In genomic region chr5:125232779-125233230, GRCh38 we compare ENCODE assay signal across 13 cellular contexts.
DNase-seq lines count a peak whose midpoint lies in the region; ATAC-seq and TF ChIP-seq lines count a peak whose summit lies in the region.
"Had no signal": no experiment of that assay in that cellular context is flagged by ENCODE, and none has a peak within 500 bp of the region (broad histone marks: within the 10 kb centered on the region; RNA-seq: fewer than 3 reads in every experiment).

No MANE protein-coding gene starts in this region.

- intact Hi-C loops in IMR-90 (cut with micrococcal nuclease): no loop called here

- H3K79me1 ChIP-seq in IMR-90 (ENCODE audit: low read depth in 1 of 2, low read length in 2 of 2): no peaks in the 10 kb centered on the region

- no peak for ATAC-seq in IMR-90 (ENCODE audit: low read depth)
- no peak for ATAC-seq in GM21576 (IDR thresholded peaks at IDR 0.05; ENCODE audit: unreplicated experiment)
- ATAC-seq: left lung, T-cell had no signal

- peak; percentile 10 for DNase-seq in AG08396 (ENCODE audit: low spot score)
- DNase-seq in IMR-90: peak; percentile 86
- peak; percentile 4 to 53 for DNase-seq in dermis microvascular lymphatic vessel endothelial cell (ENCODE audit: low read depth in 2 of 2)
- DNase-seq in kidney epithelial cell (ENCODE audit: low read depth): peak; percentile 25
- no peak for DNase-seq in NCI-H146 (lab: John Stamatoyannopoulos, UW)
- DNase-seq in NCI-H2029 treated with DMSO at 0.1 percent for 48 hours (lab: John Stamatoyannopoulos, UW): no peak
- no peak for DNase-seq in RKO (ENCODE audit: low spot score)
- DNase-seq: activated CD4-positive, alpha-beta T cell treated with anti-CD3 and anti-CD28 coated beads for 48 hours; esophagus squamous epithelium; left lung; NCI-H2107; T-cell had no signal

- H3K4me2 ChIP-seq in IMR-90 (ENCODE audit: low read depth, low read length): no peak overlapping the region

- TF ChIP-seq CTCF in IMR-90 (conservative IDR thresholded peaks at IDR 0.05; ENCODE audit: low read depth, low read length) (no peak), kidney epithelial cell (IDR thresholded peaks at IDR 0.05; ENCODE audit: insufficient read depth, low read length, poor library complexity, severe bottlenecking) (no peak)

- no peaks in the 10 kb centered on the region for H3K9me3 ChIP-seq in IMR-90 (ENCODE audit: control insufficient read depth, insufficient read depth, low read length)
- H3K9me3 ChIP-seq: esophagus squamous epithelium, left lung had no signal

- TF ChIP-seq POLR2A in IMR-90 (IDR thresholded peaks at IDR 0.05; ENCODE audit: low read depth, low read length): no peak

- no peak overlapping the region for H4K91ac ChIP-seq in IMR-90 (ENCODE audit: insufficient read depth, low read depth, low read length)

- H3K4ac ChIP-seq in IMR-90 (ENCODE audit: low read depth, low read length): no peak overlapping the region

- H3K9ac ChIP-seq in IMR-90 (ENCODE audit: low read depth, low read length): no peak overlapping the region

- POLR2A ChIA-PET in IMR-90 (lab: Charles Lee; ENCODE audit: unreplicated experiment): interaction anchor here (0.7 kb wide), 1 partner anchor 9 kb away, joined by 3 read pairs; no protein-coding TSS in a partner anchor

- no peak overlapping the region for H2BK15ac ChIP-seq in IMR-90 (ENCODE audit: low read depth, low read length)

- CTCF ChIA-PET in IMR-90 (lab: Yijun Ruan, JAX): interaction anchor here (0.5 kb wide), 1 partner anchor 344 kb away, joined by 4 read pairs; no protein-coding TSS in a partner anchor

- H4K8ac ChIP-seq in IMR-90 (ENCODE audit: low read depth in 2 of 2, low read length in 2 of 2): no peak overlapping the region

- no peak overlapping the region for H3K18ac ChIP-seq in IMR-90 (ENCODE audit: low read depth, low read length)

- dilution Hi-C loops in IMR-90 (cut with HindIII; ENCODE audit: low sequenced_read_pairs, unreplicated experiment): no loop called here

- no peaks in the 10 kb centered on the region; the same call in 1 of the 2 replicates for H3K27me3 ChIP-seq in IMR-90 (ENCODE audit: control insufficient read depth, insufficient read depth, low read length)
- no peaks in the 10 kb centered on the region for H3K27me3 ChIP-seq in kidney epithelial cell (ENCODE audit: control insufficient read depth, insufficient read depth, low read length)
- H3K27me3 ChIP-seq: esophagus squamous epithelium, left lung had no signal

- H3K56ac ChIP-seq in IMR-90 (ENCODE audit: extremely low read depth, insufficient read depth, low read length): no peak overlapping the region

- no peak overlapping the region for H3K14ac ChIP-seq in IMR-90 (replicated peaks; ENCODE audit: low read depth, low read length)

- H4K5ac ChIP-seq in IMR-90 (ENCODE audit: low read depth, low read length): no peak overlapping the region

- H2BK5ac ChIP-seq in IMR-90 (ENCODE audit: low read depth, low read length, poor library complexity, severe bottlenecking): no peak overlapping the region

- no peak overlapping the region for H3K27ac ChIP-seq in IMR-90 (ENCODE audit: insufficient read depth, low read length)
- H3K27ac ChIP-seq: esophagus squamous epithelium, left lung had no signal

- no peaks in the 10 kb centered on the region for H3K4me1 ChIP-seq in IMR-90 (ENCODE audit: control insufficient read depth, insufficient read depth, low read length)
- H3K4me1 ChIP-seq: left lung had no signal

- no peak overlapping the region for H2BK120ac ChIP-seq in IMR-90 (ENCODE audit: low read depth, low read length)

- no peak overlapping the region for H2BK20ac ChIP-seq in IMR-90 (ENCODE audit: low read depth, low read length)

- TF ChIP-seq RAD21 in IMR-90 (IDR thresholded peaks at IDR 0.05; ENCODE audit: low read length): no peak

- no peak overlapping the region for H3K23ac ChIP-seq in IMR-90 (ENCODE audit: low read depth, low read length)

- in situ Hi-C loops in IMR-90 (cut with MboI; ENCODE audit: low sequenced_read_pairs): no loop called here

- no peaks in the 10 kb centered on the region for H4K20me1 ChIP-seq in IMR-90 (ENCODE audit: insufficient read depth, low read length)

- no CpG with 5 or more reads among the region's 3 CpGs for WGBS in IMR-90 (ENCODE audit: extremely low coverage in 2 of 2, insufficient read length in 1 of 2), 2 experiments

- no peak overlapping the region for H2AK5ac ChIP-seq in IMR-90 (ENCODE audit: low read depth, low read length)

- H3K36me3 ChIP-seq in IMR-90 (ENCODE audit: control insufficient read depth, insufficient read depth, low read length) (no peaks in the 10 kb centered on the region), kidney epithelial cell (ENCODE audit: control insufficient read depth, insufficient read depth, low read length) (no peaks in the 10 kb centered on the region)
- H3K36me3 ChIP-seq: esophagus squamous epithelium, left lung had no signal

- BruUV-seq in IMR-90 (replicated peaks; lab: Mats Ljungman, UMichigan): no TSS peak

- H3K4me3 ChIP-seq in IMR-90 (ENCODE audit: insufficient read depth, low read depth, low read length): no peak overlapping the region
- no peak overlapping the region for H3K4me3 ChIP-seq in kidney epithelial cell (ENCODE audit: low read depth, low read length)
- H3K4me3 ChIP-seq: esophagus squamous epithelium, left lung had no signal

- no peaks in the 10 kb centered on the region for H3K9me1 ChIP-seq in IMR-90 (ENCODE audit: insufficient read depth, low read length)

- H2AFZ ChIP-seq in IMR-90 (replicated peaks; ENCODE audit: low read length, poor library complexity): no peak overlapping the region

- H2AK9ac ChIP-seq in IMR-90 (replicated peaks; ENCODE audit: low read depth, low read length, poor library complexity): no peak overlapping the region

TF ChIP-seq in IMR-90, 13 proteins besides CTCF, POLR2A, EP300 and RAD21:
- TF ChIP-seq FOS (IDR thresholded peaks at IDR 0.05; ENCODE audit: low read depth, low read length) (no peak), MXI1 (IDR thresholded peaks at IDR 0.05; ENCODE audit: borderline replicate concordance, low read depth, low read length) (no peak)
TF ChIP-seq in IMR-90: peak in this region for 0.

Comparison
In these comparisons a context has a peak if more than half of its experiments do, and no peak if none do; other contexts are left out.
1. DNase-seq: peak in AG08396 (single experiment), IMR-90 (single experiment), dermis microvascular lymphatic vessel endothelial cell (2 of 2) and kidney epithelial cell (single experiment); none in NCI-H146 (single experiment), NCI-H2029 treated with DMSO at 0.1 percent for 48 hours (single experiment) and RKO (single experiment).